21 cellular contexts compared by ENCODE assay signal in genomic region chr16:72532896-72533295, GRCh38.
DNase-seq lines count a peak whose midpoint lies in the region; ATAC-seq, FAIRE-seq and TF ChIP-seq lines count a peak whose summit lies in the region.
"Had no signal": no experiment of that assay in that cellular context is flagged by ENCODE, and none has a peak within 500 bp of the region (broad histone marks: within the 10 kb centered on the region; RNA-seq: fewer than 3 reads in every experiment).

No MANE protein-coding gene starts in this region.

- no peaks in the 10 kb centered on the region for H3K4me1 Mint-ChIP-seq in immature natural killer cell
- H3K4me1 Mint-ChIP-seq: B cell had no signal

- TF ChIP-seq POLR2A in GM12891 (IDR thresholded peaks at IDR 0.05; ENCODE audit: low read depth, low read length), result no peak

- FAIRE-seq in GM12891 (lab: Jason Lieb, UNC), result no peak
- FAIRE-seq: A549 had no signal

- H3K4me3 Mint-ChIP-seq in immature natural killer cell, result no peak overlapping the region
- H3K4me3 Mint-ChIP-seq: B cell; CD8-positive, alpha-beta T cell had no signal

- peaks cover 0 to 16% (median 3%) of the 10 kb centered on the region in 6 donors for H3K9me3 Mint-ChIP-seq in immature natural killer cell

- H3K27me3 Mint-ChIP-seq in immature natural killer cell (ENCODE audit: low read depth in 3 of 3), result peaks cover 0 to 3% (median 3%) of the 10 kb centered on the region in 3 donors
- H3K27me3 Mint-ChIP-seq: B cell had no signal

- no peak overlapping the region for H3K27ac Mint-ChIP-seq in immature natural killer cell
- H3K27ac Mint-ChIP-seq: B cell; CD8-positive, alpha-beta T cell had no signal

- peaks cover 0 to 4% (median 4%) of the 10 kb centered on the region in 3 donors for H3K36me3 Mint-ChIP-seq in immature natural killer cell
- H3K36me3 Mint-ChIP-seq: CD8-positive, alpha-beta T cell had no signal

- ATAC-seq in GM21447 (IDR thresholded peaks at IDR 0.05; ENCODE audit: unreplicated experiment), result no peak
- ATAC-seq: A549; CD8-positive, alpha-beta T cell; HCT116 had no signal

- DNase-seq in amniotic epithelial cell (ENCODE audit: low read depth) (peak; percentile 5), fibroblast of peridontal ligament (ENCODE audit: extremely low read depth) (peak; percentile 53), iris pigment epithelial cell (ENCODE audit: low read depth) (peak; percentile 30), NCI-H128 (lab: John Stamatoyannopoulos, UW; ENCODE audit: unreplicated experiment) (no peak), GM12891 (ENCODE audit: insufficient read length, low spot score) (no peak), immature natural killer cell (no peak)
- DNase-seq: Caco-2; CD8-positive, alpha-beta T cell; IMR-90; KG1; MG63; NCI-H1105 treated with DMSO at 0.1 percent for 48 hours; NCI-H2029; NCI-H446 treated with DMSO at 0.1 percent for 48 hours; NCI-H526 treated with DMSO at 0.1 percent for 48 hours; Right ventricle myocardium superior; RPMI8226 had no signal

TF ChIP-seq in GM12891, 5 proteins besides CTCF, POLR2A, EP300 and RAD21:
- no peak for TF ChIP-seq PAX5 (IDR thresholded peaks at IDR 0.05; ENCODE audit: insufficient read depth, low read length, severe bottlenecking)

Comparison
In these comparisons a context has a peak if more than half of its experiments do, and no peak if none do; other contexts are left out.
1. DNase-seq: peak in amniotic epithelial cell (single experiment), fibroblast of peridontal ligament (single experiment) and iris pigment epithelial cell (single experiment); none in NCI-H128 (single experiment), GM12891 (single experiment) and immature natural killer cell (0 of 3).